Comparison of ENCODE assay signal across 26 cellular contexts in genomic region chr5:149099920-149100319, GRCh38.
"Had no signal": no experiment of that assay in that cellular context is flagged by ENCODE, and none has a peak within 500 bp of the region (broad histone marks: within the 10 kb centered on the region; RNA-seq: fewer than 3 reads in every experiment).

No MANE protein-coding gene starts in this region.

- H3K36me3 ChIP-seq: stomach, suprapubic skin, thoracic aorta, thyroid gland, tibial artery, tibial nerve, transverse colon, upper lobe of left lung, upper lobe of right lung, uterus, vagina had no signal

- ATAC-seq: stimulated activated effector memory CD8-positive, alpha-beta T cell treated with anti-CD3 and anti-CD28 coated beads, Interleukin-12 subunit alpha, Interleukin-12 subunit beta, amount 100 ng/mL, for 72 hours; stimulated activated memory B cell treated with anti-CD40 and anti-IgM and Interleukin-4, amounts not matched to agents 10 μg/mL and 1 μg/mL and 100 μg/mL, for 72 hours; stimulated activated naive B cell treated with anti-CD40 and anti-IgM and Interleukin-4, amounts not matched to agents 10 μg/mL and 1 μg/mL and 100 μg/mL, for 72 hours; stimulated activated naive CD8-positive, alpha-beta T cell treated with anti-CD3 and anti-CD28 coated beads, Interleukin-15, amount 100 ng/mL, for 72 hours; stimulated activated naive CD8-positive, alpha-beta T cell treated with anti-CD3 and anti-CD28 coated beads, Interleukin-15, Interleukin-2, amounts not matched to agents 100 U/mL and 50 U/mL, for 24 hours; upper lobe of right lung had no signal

- H3K9me3 ChIP-seq: testis, thyroid gland had no signal

- H3K27me3 ChIP-seq: stomach, suprapubic skin, testis, thyroid gland, tibial artery, tibial nerve, transverse colon, upper lobe of left lung, upper lobe of right lung, uterus, vagina had no signal

- FAIRE-seq: urothelium cell line had no signal

- H3K27ac ChIP-seq: stomach, suprapubic skin, testis, thoracic aorta, thyroid gland, tibial artery, tibial nerve, transverse colon, upper lobe of left lung, upper lobe of right lung, uterus, vagina had no signal

- H3K4me1 ChIP-seq: stomach, suprapubic skin, testis, thyroid gland, tibial artery, tibial nerve, transverse colon, upper lobe of left lung, upper lobe of right lung, uterus, vagina had no signal

- DNase-seq: stimulated activated CD4-positive, alpha-beta T cell treated with anti-CD3 and anti-CD28 coated beads, Interleukin-2, amount 100 ng/mL, for 48 hours; stimulated activated CD4-positive, alpha-beta T cell treated with anti-CD3 and anti-CD28 coated beads, Interleukin-4, amount 100 ng/mL, for 1 hour; stimulated activated CD4-positive, alpha-beta T cell treated with anti-CD3 and anti-CD28 coated beads, Interleukin-4, amount 100 ng/mL, for 24 hours; stimulated activated CD4-positive, alpha-beta T cell treated with anti-CD3 and anti-CD28 coated beads, Interleukin-4, amount 100 ng/mL, for 4 hours; stimulated activated CD8-positive, alpha-beta memory T cell treated with anti-CD3 and anti-CD28 coated beads, Interleukin-4, amount 100 ng/mL, for 48 hours; stimulated activated naive B cell treated with anti-CD40 and anti-IgM and Interleukin-4, amounts not matched to agents 10 μg/mL and 1 μg/mL and 100 μg/mL, for 72 hours; stimulated activated naive CD4-positive, alpha-beta T cell; stimulated activated naive CD4-positive, alpha-beta T cell treated with Interleukin-2 at 50 U/mL for 16 hours; stimulated activated naive CD8-positive, alpha-beta T cell treated with anti-CD3 and anti-CD28 coated beads, Interleukin-15, amount 100 ng/mL, for 72 hours; stimulated activated naive CD8-positive, alpha-beta T cell treated with anti-CD3 and anti-CD28 coated beads, Interleukin-15, Interleukin-2, amounts not matched to agents 100 U/mL and 50 U/mL, for 24 hours; stomach; substantia nigra; testis; thyroid gland; tibial artery; transverse colon; upper lobe of left lung; upper lobe of right lung; uterus had no signal

- H3K4me3 ChIP-seq: stomach, suprapubic skin, testis, thoracic aorta, thyroid gland, tibial artery, tibial nerve, transverse colon, upper lobe of left lung, upper lobe of right lung, uterus, vagina had no signal
